In genomic region chr10:73650537-73651331, GRCh38 we compare ENCODE assay signal across 10 cellular contexts. TPM values are rescaled to one million over a fixed set of nuclear protein-coding genes. Genes with fewer than 3 reads are reported as not detected.
DNase-seq lines count a peak whose midpoint lies in the region; ATAC-seq and TF ChIP-seq lines count a peak whose summit lies in the region.
"Had no signal": no experiment of that assay in that cellular context is flagged by ENCODE, and none has a peak within 500 bp of the region (broad histone marks: within the 10 kb centered on the region; RNA-seq: fewer than 3 reads in every experiment).

No MANE protein-coding gene starts in this region.

- 48% methylated on average over 5 of the region's 5 CpGs for WGBS in right cardiac atrium

- peak; percentile 44 to 51 for ATAC-seq in right cardiac atrium
- ATAC-seq in left colon, result no peak
- no peak for ATAC-seq in GM21717 (IDR thresholded peaks at IDR 0.05; ENCODE audit: unreplicated experiment)
- ATAC-seq in HG02623 (IDR thresholded peaks at IDR 0.05; ENCODE audit: unreplicated experiment), result no peak

- DNase-seq in Ammon's horn (ENCODE audit: low spot score) (peak; percentile 57), GM20000 (ENCODE audit: low spot score) (peak; percentile 69), SHP77 (lab: John Stamatoyannopoulos, UW) (peak; percentile 58), right cardiac atrium (peak; percentile 40 to 82 (median 73)), left colon (no peak)
- DNase-seq in activated CD4-positive, alpha-beta T cell treated with anti-CD3 and anti-CD28 coated beads, Interleukin-2, amount 50 U/mL, for 1 hour, result no peak
- DNase-seq: central memory CD4-positive, alpha-beta T cell; NCI-H1092 had no signal

- no peak for TF ChIP-seq CTCF in GM20000 (IDR thresholded peaks at IDR 0.05; ENCODE audit: extremely low read depth, missing control alignments)

- no peaks in the 10 kb centered on the region for H3K9me3 ChIP-seq in right cardiac atrium (ENCODE audit: control insufficient read depth, low read length)

- no peaks in the 10 kb centered on the region for H3K27me3 ChIP-seq in right cardiac atrium (ENCODE audit: control insufficient read depth, insufficient read depth)

- H3K4me3 ChIP-seq in right cardiac atrium (ENCODE audit: low read length), result no peak overlapping the region

- H3K4me1 ChIP-seq in right cardiac atrium (ENCODE audit: control insufficient read depth, insufficient read depth, low read length), result peaks cover 5% of the 10 kb centered on the region

- intact Hi-C loops in right cardiac atrium (cut with DNase I) (loop anchor here in 1 of 4 donors (5.0 kb wide), 1 partner anchor 92 kb away; the partner anchor contains the start of gene SEC24C), left colon (cut with DNase I, micrococcal nuclease) (no loop called here)

- peak overlapping the region; percentile 99 for H3K27ac ChIP-seq in right cardiac atrium (ENCODE audit: low read length)

RNA-seq across cellular contexts. Expression of gene SYNPO2L, which starts 5.1 kb away (rescaled TPM):
- total RNA-seq in right cardiac atrium (100 to 1,000 TPM; 140 to 313 (median 206) TPM), left colon (not detected)
- polyA plus RNA-seq in right cardiac atrium, result 191 TPM

RNA-seq across cellular contexts. Expression of gene MYOZ1, which starts 9.5 kb away (rescaled TPM):
- total RNA-seq in right cardiac atrium, result 100 to 1,000 TPM in 1 of 4 donors, 10 to 100 TPM in 3; 19.5 to 101 (median 52.3) TPM
- polyA plus RNA-seq in right cardiac atrium, result 72.6 TPM
- total RNA-seq in left colon, result not detected

RNA-seq across cellular contexts. Expression of gene AGAP5, which starts 47.2 kb away (rescaled TPM):
- total RNA-seq in right cardiac atrium, result 1 to 10 TPM; 3.1 to 4.6 (median 3.7) TPM
- 2.8 TPM for polyA plus RNA-seq in right cardiac atrium
- 1 to 10 TPM; 8.0 to 9.8 TPM for total RNA-seq in left colon

RNA-seq across cellular contexts. Expression of gene USP54, which starts 59.6 kb away (rescaled TPM):
- total RNA-seq in right cardiac atrium, result 10 to 100 TPM; 23.5 to 65.6 (median 24.0) TPM
- polyA plus RNA-seq in right cardiac atrium, result 7.5 TPM
- total RNA-seq in left colon, result 100 to 1,000 TPM; 111 to 121 TPM

Comparison
In these comparisons a context has a peak if more than half of its experiments do, and no peak if none do; other contexts are left out.
1. DNase-seq: peak in Ammon's horn (single experiment), GM20000 (single experiment), SHP77 (2 of 2) and right cardiac atrium (3 of 3); none in left colon (0 of 2) and activated CD4-positive, alpha-beta T cell treated with anti-CD3 and anti-CD28 coated beads, Interleukin-2, amount 50 U/mL, for 1 hour (single experiment).
2. ATAC-seq: peak in right cardiac atrium (2 of 2); none in left colon (single experiment), GM21717 (single experiment) and HG02623 (single experiment).
3. RNA of gene SYNPO2L, which starts 5.1 kb away (total RNA-seq): 140 to 313 TPM in right cardiac atrium; not detected in left colon; every median in the first group is over 100 times any median in the second.
4. RNA of gene MYOZ1, which starts 9.5 kb away (total RNA-seq): 19.5 to 101 TPM in right cardiac atrium; not detected in left colon; every median in the first group is over 10 times any median in the second.